9 cellular contexts compared by ENCODE assay signal in genomic region chr12:109777544-109777943, GRCh38. TPM values are rescaled to one million over a fixed set of nuclear protein-coding genes. Genes with fewer than 3 reads are reported as not detected.
DNase-seq lines count a peak whose midpoint lies in the region; ATAC-seq and TF ChIP-seq lines count a peak whose summit lies in the region.
"Had no signal": no experiment of that assay in that cellular context is flagged by ENCODE, and none has a peak within 500 bp of the region (broad histone marks: within the 10 kb centered on the region; RNA-seq: fewer than 3 reads in every experiment).

No MANE protein-coding gene starts in this region.

- no CpG with 5 or more reads among the region's 5 CpGs for WGBS in H9 (ENCODE audit: extremely low coverage, insufficient read length, low lambda C conversion rate)

- peaks cover 2 to 3% of the 10 kb centered on the region in 2 experiments; a peak in 2 of 5 replicates for H3K9me3 Mint-ChIP-seq in H9
- no peaks in the 10 kb centered on the region for H3K9me3 Mint-ChIP-seq in central memory CD8-positive, alpha-beta T cell

- H3K27me3 Mint-ChIP-seq in H9 (ENCODE audit: low read depth): peaks cover 2% of the 10 kb centered on the region; the same call in 1 of the 2 replicates
- H3K27me3 Mint-ChIP-seq in central memory CD8-positive, alpha-beta T cell: peaks cover 5% of the 10 kb centered on the region

- H3K27me3 ChIP-seq in H9 (ENCODE audit: insufficient read depth, low read length): no peaks in the 10 kb centered on the region

- H2AFZ ChIP-seq in H9 (ENCODE audit: low read length): no peak overlapping the region

- no peaks in the 10 kb centered on the region for H3K9me3 ChIP-seq in H9 (ENCODE audit: control insufficient read depth, low read depth, low read length)

- DNase-seq in COR-L47 (lab: John Stamatoyannopoulos, UW) (peak; percentile 34), H9 (peak; percentile 72), RPMI8226 (peak; percentile 72), cardiac septum (ENCODE audit: low spot score) (no peak)
- DNase-seq in central memory CD8-positive, alpha-beta T cell (ENCODE audit: low spot score in 2 of 2): no peak
- DNase-seq in stimulated activated CD4-positive, alpha-beta T cell treated with anti-CD3 and anti-CD28 coated beads, Interleukin-4, amount 100 ng/mL, for 1 hour: peak; percentile 15
- DNase-seq in activated CD8-positive, alpha-beta memory T cell treated with anti-CD3 and anti-CD28 coated beads, Interleukin-2, amount 50 U/mL, for 48 hours: no peak

- no peak overlapping the region for H2BK20ac ChIP-seq in H9 (ENCODE audit: low read depth, low read length, poor library complexity, severe bottlenecking)

- TF ChIP-seq CTCF in H9 (conservative IDR thresholded peaks at IDR 0.05): no peak

- H3K79me1 ChIP-seq in H9 (ENCODE audit: insufficient read depth, low read depth, low read length, poor library complexity, severe bottlenecking): no peaks in the 10 kb centered on the region

- peak overlapping the region; percentile 1 for H3K4me2 ChIP-seq in H9 (ENCODE audit: insufficient read depth, insufficient read length, low read length)

- no peak overlapping the region for H3K4ac ChIP-seq in H9 (ENCODE audit: low read depth, low read length)

- H3K23me2 ChIP-seq in H9 (ENCODE audit: insufficient read length, low read depth, low read length, poor library complexity, severe bottlenecking): no peaks in the 10 kb centered on the region

- H3K9ac ChIP-seq in H9 (ENCODE audit: extremely low read depth, insufficient read length, low read length): no peak overlapping the region

- no peak overlapping the region for H2BK120ac ChIP-seq in H9 (ENCODE audit: low read depth, low read length, poor library complexity, severe bottlenecking)

- H2BK15ac ChIP-seq in H9 (ENCODE audit: low read depth, low read length): no peak overlapping the region

- no peak overlapping the region for H3K18ac ChIP-seq in H9 (ENCODE audit: insufficient read length, low read depth, low read length)

- intact Hi-C loops in cardiac septum (cut with DNase I): loop anchor here (2.0 to 10.0 kb wide), 2 partner anchors 63 to 353 kb away; no protein-coding TSS in a partner anchor

- H3K36me3 Mint-ChIP-seq in H9 (ENCODE audit: insufficient read depth in 1 of 3, low read depth in 3 of 3): peaks cover 0 to 3% (median 2%) of the 10 kb centered on the region in 3 experiments; a peak in 2 of 7 replicates
- H3K36me3 Mint-ChIP-seq in central memory CD8-positive, alpha-beta T cell (ENCODE audit: insufficient read depth): peaks cover 2% of the 10 kb centered on the region

- no peaks in the 10 kb centered on the region for H3K79me2 ChIP-seq in H9 (ENCODE audit: insufficient read depth, low read length)

- H2BK5ac ChIP-seq in H9 (ENCODE audit: insufficient read length, low read length): no peak overlapping the region

- no peak overlapping the region for H4K5ac ChIP-seq in H9 (ENCODE audit: insufficient read length, low read depth, low read length)

- H3K56ac ChIP-seq in H9 (ENCODE audit: insufficient read length, low read depth, low read length): no peak overlapping the region

- H4K8ac ChIP-seq in H9 (replicated peaks; ENCODE audit: insufficient read length, low read depth, low read length): no peak overlapping the region

- peak; percentile 62 for ATAC-seq in central memory CD8-positive, alpha-beta T cell (replicated peaks; ENCODE audit: extremely low read depth, poor library complexity, severe bottlenecking)
- ATAC-seq in HG03025 (IDR thresholded peaks at IDR 0.05; ENCODE audit: low FRiP score, unreplicated experiment): no peak

- no peaks in the 10 kb centered on the region for H3K4me1 ChIP-seq in H9 (ENCODE audit: insufficient read depth, low read length)

- H3K4me1 Mint-ChIP-seq in H9: peaks cover 10 to 11% of the 10 kb centered on the region in 2 experiments
- H3K4me1 Mint-ChIP-seq in central memory CD8-positive, alpha-beta T cell: peaks cover 7% of the 10 kb centered on the region

- no peak overlapping the region for H3T11ph ChIP-seq in H9 (ENCODE audit: low read length)

- H4K91ac ChIP-seq in H9 (ENCODE audit: insufficient read length, low read depth, low read length): no peak overlapping the region

- H2BK12ac ChIP-seq in H9 (ENCODE audit: insufficient read length, low read depth, low read length): no peak overlapping the region

- no peak overlapping the region for H3K4me3 Mint-ChIP-seq in H9
- H3K4me3 Mint-ChIP-seq in central memory CD8-positive, alpha-beta T cell: peak overlapping the region; percentile 42

- H3K14ac ChIP-seq in H9 (ENCODE audit: insufficient read depth, low read length): no peak overlapping the region

- H3K23ac ChIP-seq in H9 (ENCODE audit: insufficient read length, low read depth, low read length): no peak overlapping the region

- H3K27ac Mint-ChIP-seq in H9: peak overlapping the region in 2 of 3 experiments; percentile 19 to 47; a peak in 2 of 7 replicates
- peak overlapping the region; percentile 29 for H3K27ac Mint-ChIP-seq in central memory CD8-positive, alpha-beta T cell (ENCODE audit: low read depth)
- H3K27ac Mint-ChIP-seq: IgD-negative memory B cell had no signal

- H2AK5ac ChIP-seq in H9 (ENCODE audit: insufficient read length, low read length): no peak overlapping the region

- H4K20me1 ChIP-seq in H9 (ENCODE audit: control insufficient read depth, insufficient read depth, insufficient read length): no peaks in the 10 kb centered on the region

- H3K27ac ChIP-seq in H9 (ENCODE audit: insufficient read length, low read depth, low read length): no peak overlapping the region

RNA-seq across cellular contexts. Expression of gene TRPV4, which starts 55.7 kb away (rescaled TPM):
- 4.9 TPM in 2 replicates for total RNA-seq in H9 (2021)
- 0.46 TPM for total RNA-seq in cardiac septum

Comparison
In these comparisons a context has a peak if more than half of its experiments do, and no peak if none do; other contexts are left out.
1. DNase-seq: peak in COR-L47 (single experiment), H9 (single experiment), RPMI8226 (single experiment) and stimulated activated CD4-positive, alpha-beta T cell treated with anti-CD3 and anti-CD28 coated beads, Interleukin-4, amount 100 ng/mL, for 1 hour (single experiment); none in central memory CD8-positive, alpha-beta T cell (0 of 2), cardiac septum (single experiment) and activated CD8-positive, alpha-beta memory T cell treated with anti-CD3 and anti-CD28 coated beads, Interleukin-2, amount 50 U/mL, for 48 hours (single experiment).